33 cellular contexts compared by ENCODE assay signal in the genomic region with DNA sequence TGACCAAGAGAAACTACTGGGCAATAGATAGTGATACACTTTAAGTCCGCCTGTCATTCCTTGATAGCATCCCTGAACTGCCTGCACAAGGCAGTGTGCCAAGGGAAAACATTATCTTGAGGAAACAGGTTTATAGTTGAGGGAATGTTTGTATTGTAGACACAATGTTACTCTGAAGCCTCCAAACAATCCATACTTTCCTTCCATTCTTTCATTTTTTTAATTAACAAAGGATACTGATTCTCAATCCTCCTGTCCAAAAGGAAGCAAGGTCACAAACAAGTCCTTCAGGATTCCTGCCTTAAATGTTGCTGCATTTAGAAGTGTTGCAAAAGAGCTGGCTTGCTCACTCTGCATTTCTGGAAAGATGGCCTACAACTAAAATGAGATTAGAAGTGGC.
DNase-seq lines count a peak whose midpoint lies in the region; ATAC-seq and TF ChIP-seq lines count a peak whose summit lies in the region.
"Had no signal": no experiment of that assay in that cellular context is flagged by ENCODE, and none has a peak within 500 bp of the region (broad histone marks: within the 10 kb centered on the region; RNA-seq: fewer than 3 reads in every experiment).

No MANE protein-coding gene starts in this region.

- H3K9me3 Mint-ChIP-seq in nephron progenitor cell = peaks cover 18% of the 10 kb centered on the region
- H3K9me3 Mint-ChIP-seq: activated CD4-positive, alpha-beta memory T cell treated with anti-CD3 and anti-CD28 coated beads, Interleukin-2, amount 10 ng/mL, durations not matched to agents 7 days and 5 days; activated naive CD4-positive, alpha-beta T cell treated with anti-CD3 and anti-CD28 coated beads, Interleukin-2, amount 50 U/mL, for 24 hours; activated T-helper 17 cell treated with anti-CD3 and anti-CD28 coated beads, Interleukin-2, amount 50 U/mL, for 72 hours; dendritic cell treated with granulocyte-macrophage colony-stimulating factor and Interleukin-4, amounts not matched to agents 40 ng/mL and 50 ng/mL, for 4 days; natural killer cell had no signal

- WGBS in spleen, 5 donors = 58 to 80% (median 77%) methylated on average over 1 of the region's 1 CpG

- no peaks in the 10 kb centered on the region for H3K27me3 Mint-ChIP-seq in nephron progenitor cell (ENCODE audit: low read depth, poor library complexity)
- H3K27me3 Mint-ChIP-seq: dendritic cell treated with granulocyte-macrophage colony-stimulating factor and Interleukin-4, amounts not matched to agents 40 ng/mL and 50 ng/mL, for 4 days; T-helper 17 cell had no signal

- peaks cover 30% of the 10 kb centered on the region for H3K36me3 Mint-ChIP-seq in nephron progenitor cell (ENCODE audit: low read depth)
- H3K36me3 Mint-ChIP-seq: activated naive CD4-positive, alpha-beta T cell treated with anti-CD3 and anti-CD28 coated beads, Interleukin-2, amount 50 U/mL, for 24 hours; natural killer cell had no signal

- H3K27ac Mint-ChIP-seq in nephron progenitor cell = no peak overlapping the region
- H3K27ac Mint-ChIP-seq: activated CD4-positive, alpha-beta memory T cell treated with anti-CD3 and anti-CD28 coated beads, Interleukin-2, amount 10 ng/mL, durations not matched to agents 7 days and 5 days; activated naive CD4-positive, alpha-beta T cell treated with anti-CD3 and anti-CD28 coated beads, Interleukin-2, amount 50 U/mL, for 24 hours; activated T-helper 17 cell treated with anti-CD3 and anti-CD28 coated beads, Interleukin-2, amount 50 U/mL, for 72 hours; dendritic cell treated with granulocyte-macrophage colony-stimulating factor and Interleukin-4, amounts not matched to agents 40 ng/mL and 50 ng/mL, for 4 days; natural killer cell; T-helper 17 cell had no signal

- no peaks in the 10 kb centered on the region for H3K36me3 ChIP-seq in spleen
- H3K36me3 ChIP-seq: HAP-1, pancreas, suprapubic skin, vagina had no signal

- no peaks in the 10 kb centered on the region for H3K4me1 Mint-ChIP-seq in nephron progenitor cell
- H3K4me1 Mint-ChIP-seq: activated CD4-positive, alpha-beta memory T cell treated with anti-CD3 and anti-CD28 coated beads, Interleukin-2, amount 10 ng/mL, durations not matched to agents 7 days and 5 days; activated T-helper 17 cell treated with anti-CD3 and anti-CD28 coated beads, Interleukin-2, amount 50 U/mL, for 72 hours; natural killer cell had no signal

- peak; percentile 57 for ATAC-seq in esophagus mucosa
- peak; percentile 54 for ATAC-seq in left lobe of liver
- ATAC-seq: activated T-helper 17 cell treated with anti-CD3 and anti-CD28 coated beads, Interleukin-2, amount 50 U/mL, for 72 hours; natural killer cell; pancreas; T-helper 17 cell had no signal

- no peak overlapping the region for H3K4me3 ChIP-seq in spleen
- H3K4me3 ChIP-seq: HAP-1, pancreas, SK-N-MC, suprapubic skin, vagina had no signal

- TF ChIP-seq CTCF in spleen (IDR thresholded peaks at IDR 0.05 in 8 of 11, conservative IDR thresholded peaks at IDR 0.05 in 3 of 11) (no peak), nephron progenitor cell (IDR thresholded peaks at IDR 0.05) (no peak)

- peak; percentile 80 for DNase-seq in amniotic epithelial cell (ENCODE audit: low read depth)
- no peak for DNase-seq in left lobe of liver (ENCODE audit: low spot score)
- no peak for DNase-seq in spleen
- no peak for DNase-seq in nephron progenitor cell
- no peak for DNase-seq in NCI-H1436 (lab: John Stamatoyannopoulos, UW)
- no peak for DNase-seq in NCI-H2171 treated with DMSO at 0.1 percent for 48 hours (lab: John Stamatoyannopoulos, UW)
- no peak for DNase-seq in 8988T
- DNase-seq: activated CD4-positive, alpha-beta memory T cell treated with anti-CD3 and anti-CD28 coated beads, Interleukin-2, amount 10 ng/mL, durations not matched to agents 7 days and 5 days; activated CD4-positive, alpha-beta T cell treated with anti-CD3 and anti-CD28 coated beads for 1 hour; activated CD8-positive, alpha-beta memory T cell treated with anti-CD3 and anti-CD28 coated beads, Interleukin-2, amount 50 U/mL, for 48 hours; aorta; C1 segment of cervical spinal cord; Calu3; central memory CD4-positive, alpha-beta T cell; DMS79 treated with DMSO at 0.1 percent for 48 hours; GF-D8; KG1; midbrain; natural killer cell; NCI-H1417 treated with DMSO at 0.1 percent for 48 hours; pancreas; stimulated activated CD4-positive, alpha-beta T cell treated with anti-CD3 and anti-CD28 coated beads, Interleukin-12 subunit alpha, Interleukin-12 subunit beta, amount 100 ng/mL, for 4 hours; stimulated activated CD4-positive, alpha-beta T cell treated with anti-CD3 and anti-CD28 coated beads, Interleukin-4, amount 100 ng/mL, for 1 hour; T-helper 17 cell had no signal

- peak overlapping the region in 6 of 8 donors; percentile 26 to 70 (median 34) for H3K27ac ChIP-seq in spleen
- H3K27ac ChIP-seq: pancreas, RWPE1, SK-N-MC, suprapubic skin, vagina had no signal

- peaks cover 0 to 11% (median 0%) of the 10 kb centered on the region in 6 donors for H3K4me1 ChIP-seq in spleen
- H3K4me1 ChIP-seq: HAP-1, pancreas had no signal

- no peaks in the 10 kb centered on the region for H3K27me3 ChIP-seq in spleen (replicated peaks in 1 of 7)
- H3K27me3 ChIP-seq: pancreas, suprapubic skin, vagina had no signal

- intact Hi-C loops in spleen (cut with DNase I; ENCODE audit: low total_unique reads) = no loop called here

- no peaks in the 10 kb centered on the region for H3K9me3 ChIP-seq in spleen
- H3K9me3 ChIP-seq: HAP-1, pancreas, suprapubic skin, vagina had no signal

- H3K4me3 Mint-ChIP-seq in nephron progenitor cell = no peak overlapping the region
- H3K4me3 Mint-ChIP-seq: activated CD4-positive, alpha-beta memory T cell treated with anti-CD3 and anti-CD28 coated beads, Interleukin-2, amount 10 ng/mL, durations not matched to agents 7 days and 5 days; activated naive CD4-positive, alpha-beta T cell treated with anti-CD3 and anti-CD28 coated beads, Interleukin-2, amount 50 U/mL, for 24 hours; activated T-helper 17 cell treated with anti-CD3 and anti-CD28 coated beads, Interleukin-2, amount 50 U/mL, for 72 hours; dendritic cell treated with granulocyte-macrophage colony-stimulating factor and Interleukin-4, amounts not matched to agents 40 ng/mL and 50 ng/mL, for 4 days; natural killer cell; T-helper 17 cell had no signal

- TF ChIP-seq POLR2A in spleen (IDR thresholded peaks at IDR 0.05) = no peak
